Comparison of ENCODE assay signal across 10 cellular contexts in the genomic region with DNA sequence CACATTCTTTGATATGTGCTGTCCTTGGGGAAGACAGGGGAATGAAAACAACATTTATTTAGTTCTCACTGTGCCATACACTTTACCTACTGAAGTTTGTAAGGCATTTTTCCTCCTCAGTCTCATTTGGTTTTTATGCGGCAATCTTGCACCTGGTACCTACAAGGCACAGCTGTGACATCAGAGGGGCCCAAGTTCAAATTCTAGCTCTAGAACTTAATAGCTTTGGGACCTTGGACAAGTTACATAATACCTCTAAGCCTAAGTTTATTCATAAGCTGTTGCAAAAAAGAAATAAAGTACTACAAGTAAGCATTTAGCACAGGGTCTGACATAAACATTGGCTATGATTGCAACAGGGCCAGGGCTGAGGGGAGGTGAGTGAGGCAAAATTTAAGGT. TPM values are rescaled to one million over a fixed set of nuclear protein-coding genes. Genes with fewer than 3 reads are reported as not detected.
"Had no signal": no experiment of that assay in that cellular context is flagged by ENCODE, and none has a peak within 500 bp of the region (broad histone marks: within the 10 kb centered on the region; RNA-seq: fewer than 3 reads in every experiment).

No MANE protein-coding gene starts in this region.

- H3K4me3 ChIP-seq: GM23248, GM23338, HAP-1 had no signal

- FAIRE-seq: H1, H54 had no signal

- H3K36me3 ChIP-seq: HAP-1 had no signal

- ATAC-seq: GM23338, HCT116 had no signal

- DNase-seq: GM23248, GOT3, H7, H9, HFFc6 had no signal

- H3K27ac ChIP-seq: GM23248 had no signal

RNA-seq across cellular contexts. Expression of a gene that starts 5.6 kb away (rescaled TPM):
- total RNA-seq: HFFc6 had no signal
